ENCODE assay signal across 21 cellular contexts in the genomic region with DNA sequence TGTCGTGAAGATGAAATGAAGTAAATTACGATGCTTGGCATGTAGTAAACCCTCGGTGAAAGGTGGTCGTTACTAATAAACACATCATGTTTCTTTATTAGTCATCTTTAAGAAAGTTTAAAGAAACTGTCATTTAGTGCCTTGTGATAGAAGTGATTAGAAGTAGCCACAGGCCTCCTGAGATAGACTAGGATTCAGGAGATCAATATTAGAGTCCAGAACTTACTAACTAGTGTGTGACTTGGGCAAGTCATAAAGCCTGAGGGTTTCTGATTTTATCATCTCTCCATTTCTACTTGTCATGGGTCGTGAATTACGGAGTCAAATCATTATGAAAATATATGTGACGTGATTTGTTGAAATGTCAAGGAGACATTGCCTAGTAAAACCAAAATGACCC.
"Had no signal": no experiment of that assay in that cellular context is flagged by ENCODE, and none has a peak within 500 bp of the region (broad histone marks: within the 10 kb centered on the region; RNA-seq: fewer than 3 reads in every experiment).

No MANE protein-coding gene starts in this region.

- H3K27ac Mint-ChIP-seq: activated naive CD4-positive, alpha-beta T cell treated with anti-CD3 and anti-CD28 coated beads for 36 hours; activated T-helper 2 cell treated with anti-CD3 and anti-CD28 coated beads, Interferon-gamma antibody, Interleukin-2, Interleukin-4, amounts not matched to agents 10 μg/mL and 5 μg/mL and 100 μg/mL, durations not matched to agents 14 hours and 24 hours and 36 hours; neural progenitor cell; T-helper 2 cell treated with Interferon-gamma antibody and Interleukin-4, amounts not matched to agents 5 μg/mL and 100 μg/mL, for 36 hours had no signal

- DNase-seq: activated CD4-positive, alpha-beta T cell treated with anti-CD3 and anti-CD28 coated beads for 4 hours; activated CD4-positive, alpha-beta T cell treated with anti-CD3 and anti-CD28 coated beads, Interleukin-2, amount 50 U/mL, for 48 hours; activated naive CD4-positive, alpha-beta T cell treated with anti-CD3 and anti-CD28 coated beads for 36 hours; aorta; brain microvascular endothelial cell; central memory CD4-positive, alpha-beta T cell; effector memory CD4-positive, alpha-beta T cell; foreskin keratinocyte; kidney; naive B cell; SK-N-SH; small intestine; stimulated activated CD4-positive, alpha-beta T cell treated with anti-CD3 and anti-CD28 coated beads, Interleukin-2, amount 100 ng/mL, for 24 hours; stimulated activated naive CD4-positive, alpha-beta T cell; tibial artery; WERI-Rb-1 had no signal

- ATAC-seq: foreskin keratinocyte, left lobe of liver, sciatic nerve had no signal

- H3K4me3 Mint-ChIP-seq: activated naive CD4-positive, alpha-beta T cell treated with anti-CD3 and anti-CD28 coated beads for 36 hours; naive B cell; neural progenitor cell; T-helper 2 cell treated with Interferon-gamma antibody and Interleukin-4, amounts not matched to agents 5 μg/mL and 100 μg/mL, for 36 hours had no signal

- H3K9me3 Mint-ChIP-seq: activated naive CD4-positive, alpha-beta T cell treated with anti-CD3 and anti-CD28 coated beads for 36 hours; activated T-helper 2 cell treated with anti-CD3 and anti-CD28 coated beads, Interferon-gamma antibody, Interleukin-2, Interleukin-4, amounts not matched to agents 10 μg/mL and 5 μg/mL and 100 μg/mL, durations not matched to agents 14 hours and 24 hours and 36 hours; naive B cell; neural progenitor cell; T-helper 2 cell treated with Interferon-gamma antibody and Interleukin-4, amounts not matched to agents 5 μg/mL and 100 μg/mL, for 36 hours had no signal

- H3K27me3 Mint-ChIP-seq: naive B cell had no signal

- FAIRE-seq: kidney, small intestine had no signal
